9 cellular contexts compared by ENCODE assay signal in the genomic region with DNA sequence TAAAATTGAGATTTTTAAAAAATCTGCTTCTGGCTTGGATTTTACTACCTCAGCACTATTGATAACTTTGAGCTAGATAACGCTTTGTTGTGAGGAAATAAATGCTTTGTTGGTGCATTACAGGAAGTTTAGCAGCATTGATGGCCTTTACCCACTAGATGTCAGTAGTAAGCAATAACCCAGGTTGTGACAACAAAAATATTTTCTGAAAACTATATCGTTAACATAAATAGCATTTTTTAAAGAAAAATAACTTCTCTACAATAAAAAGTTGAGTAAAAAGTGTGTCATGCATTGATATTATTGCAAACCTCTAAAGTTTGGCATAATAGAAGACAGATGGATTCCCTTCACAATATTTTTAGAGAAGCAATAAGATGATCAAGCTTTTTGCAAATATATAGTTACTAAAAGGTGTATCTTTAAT.
DNase-seq lines count a peak whose midpoint lies in the region; ATAC-seq, FAIRE-seq and TF ChIP-seq lines count a peak whose summit lies in the region.
"Had no signal": no experiment of that assay in that cellular context is flagged by ENCODE, and none has a peak within 500 bp of the region (broad histone marks: within the 10 kb centered on the region; RNA-seq: fewer than 3 reads in every experiment).

No MANE protein-coding gene starts in this region.

- no peak for DNase-seq in heart left ventricle
- DNase-seq in left cardiac atrium: no peak
- DNase-seq in RCC 7860 (ENCODE audit: low spot score): no peak
- peak; percentile 32 for DNase-seq in foreskin melanocyte
- no peak for DNase-seq in urothelium cell line (ENCODE audit: low spot score)
- no peak for DNase-seq in cortex of kidney (lab: John Stamatoyannopoulos, UW)
- DNase-seq: effector memory CD8-positive, alpha-beta T cell had no signal

- TF ChIP-seq POLR2A in heart left ventricle (IDR thresholded peaks at IDR 0.05): no peak

- WGBS in heart left ventricle, 4 donors: 7 to 31% (median 19%) methylated on average over 2 of the region's 2 CpGs

- H3K27me3 ChIP-seq in heart left ventricle: peaks cover 0 to 7% (median 0%) of the 10 kb centered on the region in 9 donors

- no peak overlapping the region for H3K4me3 ChIP-seq in heart left ventricle

- no peak for ATAC-seq in heart left ventricle
- ATAC-seq in left cardiac atrium: no peak
- no peak for ATAC-seq in HG03571 (IDR thresholded peaks at IDR 0.05; ENCODE audit: unreplicated experiment)
- ATAC-seq in HG02973 (IDR thresholded peaks at IDR 0.05; ENCODE audit: unreplicated experiment): no peak
- ATAC-seq: effector memory CD8-positive, alpha-beta T cell had no signal

- H3K9me3 ChIP-seq in heart left ventricle: no peaks in the 10 kb centered on the region

- intact Hi-C loops in heart left ventricle (cut with DNase I) (loop anchor here in 3 of 10 donors (10.0 kb wide), 3 partner anchors 738 to 908 kb away; no protein-coding TSS in a partner anchor), left cardiac atrium (cut with DNase I) (no loop called here)

- peak; percentile 41 to 78 (median 53) for TF ChIP-seq CTCF in heart left ventricle (IDR thresholded peaks at IDR 0.05)

- H3K4me1 ChIP-seq in heart left ventricle: peaks cover 0 to 5% (median 0%) of the 10 kb centered on the region in 12 donors

- no peak overlapping the region for H3K27ac ChIP-seq in heart left ventricle

- FAIRE-seq in RCC 7860 (lab: Jason Lieb, UNC): peak; percentile 68
- peak; percentile 96 for FAIRE-seq in urothelium cell line (lab: Jason Lieb, UNC)

- no peaks in the 10 kb centered on the region for H3K36me3 ChIP-seq in heart left ventricle
